Comparison of ENCODE assay signal across 18 cellular contexts in the genomic region with DNA sequence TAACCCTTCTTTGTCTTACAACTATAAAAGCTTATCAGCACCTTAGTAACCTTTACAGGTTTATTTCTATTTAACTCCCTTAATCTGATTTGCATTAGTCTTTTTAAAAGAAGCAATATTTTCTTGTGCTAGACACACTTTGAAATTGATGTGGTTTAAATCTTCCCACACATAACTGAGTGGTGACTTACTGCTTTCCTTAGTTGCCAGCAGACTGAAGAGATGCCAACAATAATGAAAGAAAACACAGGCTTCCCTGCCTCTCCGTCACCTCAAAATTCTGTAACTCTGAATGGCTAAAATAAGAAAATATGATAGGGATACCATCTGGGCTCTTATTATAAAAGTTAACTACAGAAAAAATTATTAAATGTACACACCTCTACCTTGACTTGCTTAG.
A peak's percentile ranks its signal among the peaks of the same experiment; 100 is the strongest.
DNase-seq lines count a peak whose midpoint lies in the region; ATAC-seq, FAIRE-seq and TF ChIP-seq lines count a peak whose summit lies in the region.
"Had no signal": no experiment of that assay in that cellular context is flagged by ENCODE, and none has a peak within 500 bp of the region (broad histone marks: within the 10 kb centered on the region; RNA-seq: fewer than 3 reads in every experiment).

No MANE protein-coding gene starts in this region.

- ATAC-seq in GM21786 (IDR thresholded peaks at IDR 0.05; ENCODE audit: unreplicated experiment) = no peak
- ATAC-seq: activated CD8-positive, alpha-beta memory T cell treated with anti-CD3 and anti-CD28 coated beads, Interleukin-2, amount 10 ng/mL, durations not matched to agents 7 days and 5 days; K562 had no signal

- TF ChIP-seq POLR2A in H54 (IDR thresholded peaks at IDR 0.05; ENCODE audit: low read depth, low read length) = no peak

- FAIRE-seq in H54 (lab: Jason Lieb, UNC) = peak; percentile 85
- FAIRE-seq in RCC 7860 (lab: Jason Lieb, UNC) = no peak
- FAIRE-seq: A204.1, islet of Langerhans, K562 had no signal

- DNase-seq in A172 (ENCODE audit: low spot score) (peak; percentile 45), H54 (ENCODE audit: insufficient read length, low spot score) (peak; percentile 4), astrocyte of the hippocampus (ENCODE audit: low read depth, low spot score) (peak; percentile 91), glomerular visceral epithelial cell (ENCODE audit: extremely low spot score) (peak; percentile 53), NCI-H2081 (lab: John Stamatoyannopoulos, UW) (no peak), RCC 7860 (ENCODE audit: low spot score) (no peak), foreskin melanocyte (no peak)
- DNase-seq: activated CD8-positive, alpha-beta memory T cell treated with anti-CD3 and anti-CD28 coated beads, Interleukin-2, amount 10 ng/mL, durations not matched to agents 7 days and 5 days; colonic mucosa; head of caudate nucleus; NCI-H1092 treated with DMSO at 0.1 percent for 48 hours; NCI-H526 treated with DMSO at 0.1 percent for 48 hours; stimulated activated CD4-positive, alpha-beta T cell treated with anti-CD3 and anti-CD28 coated beads, Interleukin-12 subunit alpha, Interleukin-12 subunit beta, amount 100 ng/mL, for 4 hours; T-helper 9 cell had no signal

Comparison
In these comparisons a context has a peak if more than half of its experiments do, and no peak if none do; other contexts are left out.
1. DNase-seq: peak in A172 (single experiment), H54 (single experiment), astrocyte of the hippocampus (single experiment) and glomerular visceral epithelial cell (single experiment); none in NCI-H2081 (0 of 2), RCC 7860 (single experiment) and foreskin melanocyte (single experiment).